1 cellular context compared by ENCODE assay signal in genomic region chr1:155321577-155322497, GRCh38.
A peak's percentile ranks its signal among the peaks of the same experiment; 100 is the strongest.
TF ChIP-seq lines count a peak whose summit lies in the region.

No MANE protein-coding gene starts in this region.

TF ChIP-seq in K562, 482 proteins besides CTCF, POLR2A, EP300 and RAD21:
- TF ChIP-seq CHD1 (IDR thresholded peaks at IDR 0.05; ENCODE audit: low read length) (no peak), TEAD4 (IDR thresholded peaks at IDR 0.05; ENCODE audit: low read length) (no peak), TEAD4 (CRISPR knock-in tag; IDR thresholded peaks at IDR 0.05; ENCODE audit: borderline replicate concordance) (0 out of 2 replicates have a peak, but pooled peaks have one; percentile 45), POLR2G (IDR thresholded peaks at IDR 0.05; ENCODE audit: low read depth, low read length) (peak; percentile 67), CREB1 (IDR thresholded peaks at IDR 0.05) (no peak), CREB1 (CRISPR knock-in tag; IDR thresholded peaks at IDR 0.05) (peak; percentile 16; the same call in 1 of the 2 replicates), SRSF9 (IDR thresholded peaks at IDR 0.05; ENCODE audit: borderline replicate concordance, low read depth, low read length) (no peak)
